In the genomic region with DNA sequence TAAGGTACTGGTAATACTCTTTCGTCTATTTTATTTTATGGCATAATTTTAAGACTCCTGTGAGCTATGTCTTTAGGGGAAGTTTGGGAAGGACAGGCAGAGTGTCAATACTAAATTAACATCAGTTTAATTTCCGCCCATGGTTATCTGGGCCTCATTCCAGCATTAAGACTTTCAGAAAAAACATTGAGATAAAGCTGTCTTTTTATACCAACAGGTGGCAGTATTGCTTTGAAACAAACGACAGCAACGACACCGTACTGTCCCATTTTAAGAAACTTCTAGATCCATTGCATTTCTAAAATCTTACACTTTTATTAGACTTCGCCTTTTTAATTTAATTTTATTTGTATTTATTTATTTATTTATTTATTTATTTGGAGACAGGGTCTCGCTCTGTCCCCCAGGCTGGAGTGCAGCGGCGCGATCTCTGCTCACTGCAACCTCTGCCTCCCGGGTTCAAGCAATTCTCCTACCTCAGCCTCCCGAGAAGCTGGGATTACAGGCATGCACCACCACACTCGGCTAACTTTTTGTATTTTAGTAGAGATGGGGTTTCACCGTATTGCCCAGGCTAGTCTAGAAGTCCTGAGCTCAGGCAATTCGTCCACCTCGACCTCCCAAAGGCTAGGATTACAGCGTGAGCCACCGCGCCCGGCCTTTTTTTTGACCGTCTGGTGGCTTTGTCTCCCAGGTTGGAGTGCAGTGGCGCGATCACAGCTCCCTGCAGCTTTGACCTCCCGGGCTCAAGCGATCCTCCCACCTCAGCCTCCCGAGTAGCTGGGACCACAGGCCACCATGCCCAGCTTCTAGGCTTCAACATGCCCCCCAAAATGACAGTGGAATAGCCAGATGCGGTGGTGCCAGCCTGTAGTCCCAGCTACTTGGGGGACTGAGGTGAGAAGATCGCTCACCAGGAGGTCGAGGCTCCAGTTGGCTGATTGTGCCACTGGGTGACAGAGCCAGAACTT, we compare ENCODE assay signal across 1 cellular context.
A peak's percentile ranks its signal among the peaks of the same experiment; 100 is the strongest.
TF ChIP-seq lines count a peak whose summit lies in the region.

No MANE protein-coding gene starts in this region.

TF ChIP-seq in K562, 482 proteins besides CTCF, POLR2A, EP300 and RAD21 (continued from another document and continues in another):
- TF ChIP-seq, protein P1, sequence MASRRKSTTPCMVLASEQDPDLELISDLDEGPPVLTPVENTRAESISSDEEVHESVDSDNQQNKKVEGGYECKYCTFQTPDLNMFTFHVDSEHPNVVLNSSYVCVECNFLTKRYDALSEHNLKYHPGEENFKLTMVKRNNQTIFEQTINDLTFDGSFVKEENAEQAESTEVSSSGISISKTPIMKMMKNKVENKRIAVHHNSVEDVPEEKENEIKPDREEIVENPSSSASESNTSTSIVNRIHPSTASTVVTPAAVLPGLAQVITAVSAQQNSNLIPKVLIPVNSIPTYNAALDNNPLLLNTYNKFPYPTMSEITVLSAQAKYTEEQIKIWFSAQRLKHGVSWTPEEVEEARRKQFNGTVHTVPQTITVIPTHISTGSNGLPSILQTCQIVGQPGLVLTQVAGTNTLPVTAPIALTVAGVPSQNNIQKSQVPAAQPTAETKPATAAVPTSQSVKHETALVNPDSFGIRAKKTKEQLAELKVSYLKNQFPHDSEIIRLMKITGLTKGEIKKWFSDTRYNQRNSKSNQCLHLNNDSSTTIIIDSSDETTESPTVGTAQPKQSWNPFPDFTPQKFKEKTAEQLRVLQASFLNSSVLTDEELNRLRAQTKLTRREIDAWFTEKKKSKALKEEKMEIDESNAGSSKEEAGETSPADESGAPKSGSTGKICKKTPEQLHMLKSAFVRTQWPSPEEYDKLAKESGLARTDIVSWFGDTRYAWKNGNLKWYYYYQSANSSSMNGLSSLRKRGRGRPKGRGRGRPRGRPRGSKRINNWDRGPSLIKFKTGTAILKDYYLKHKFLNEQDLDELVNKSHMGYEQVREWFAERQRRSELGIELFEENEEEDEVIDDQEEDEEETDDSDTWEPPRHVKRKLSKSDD (conservative IDR thresholded peaks at IDR 0.05; ENCODE audit: low read length): no peak
- TF ChIP-seq ZBTB17 (CRISPR knock-in tag; IDR thresholded peaks at IDR 0.05): no peak
- no peak for TF ChIP-seq NR1H2 (CRISPR knock-in tag; IDR thresholded peaks at IDR 0.05)
- TF ChIP-seq NR4A1 (CRISPR knock-in tag; IDR thresholded peaks at IDR 0.05): no peak
- TF ChIP-seq NR4A1 (tag; IDR thresholded peaks at IDR 0.05): 0 out of 2 replicates have a peak, but pooled peaks have one; percentile 55
- TF ChIP-seq SMARCA5 (IDR thresholded peaks at IDR 0.05): no peak
- TF ChIP-seq, protein P2, sequence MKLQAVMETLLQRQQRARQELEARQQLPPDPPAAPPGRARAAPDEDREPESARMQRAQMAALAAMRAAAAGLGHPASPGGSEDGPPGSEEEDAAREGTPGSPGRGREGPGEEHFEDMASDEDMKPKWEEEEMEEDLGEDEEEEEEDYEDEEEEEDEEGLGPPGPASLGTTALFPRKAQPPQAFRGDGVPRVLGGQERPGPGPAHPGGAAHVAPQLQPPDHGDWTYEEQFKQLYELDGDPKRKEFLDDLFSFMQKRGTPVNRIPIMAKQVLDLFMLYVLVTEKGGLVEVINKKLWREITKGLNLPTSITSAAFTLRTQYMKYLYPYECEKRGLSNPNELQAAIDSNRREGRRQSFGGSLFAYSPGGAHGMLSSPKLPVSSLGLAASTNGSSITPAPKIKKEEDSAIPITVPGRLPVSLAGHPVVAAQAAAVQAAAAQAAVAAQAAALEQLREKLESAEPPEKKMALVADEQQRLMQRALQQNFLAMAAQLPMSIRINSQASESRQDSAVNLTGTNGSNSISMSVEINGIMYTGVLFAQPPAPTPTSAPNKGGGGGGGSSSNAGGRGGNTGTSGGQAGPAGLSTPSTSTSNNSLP (IDR thresholded peaks at IDR 0.05; ENCODE audit: borderline replicate concordance, low read depth, low read length): peak; percentile 97
- no peak for TF ChIP-seq GABPA (tag; conservative IDR thresholded peaks at IDR 0.05; ENCODE audit: low read depth)
- TF ChIP-seq, protein P3, sequence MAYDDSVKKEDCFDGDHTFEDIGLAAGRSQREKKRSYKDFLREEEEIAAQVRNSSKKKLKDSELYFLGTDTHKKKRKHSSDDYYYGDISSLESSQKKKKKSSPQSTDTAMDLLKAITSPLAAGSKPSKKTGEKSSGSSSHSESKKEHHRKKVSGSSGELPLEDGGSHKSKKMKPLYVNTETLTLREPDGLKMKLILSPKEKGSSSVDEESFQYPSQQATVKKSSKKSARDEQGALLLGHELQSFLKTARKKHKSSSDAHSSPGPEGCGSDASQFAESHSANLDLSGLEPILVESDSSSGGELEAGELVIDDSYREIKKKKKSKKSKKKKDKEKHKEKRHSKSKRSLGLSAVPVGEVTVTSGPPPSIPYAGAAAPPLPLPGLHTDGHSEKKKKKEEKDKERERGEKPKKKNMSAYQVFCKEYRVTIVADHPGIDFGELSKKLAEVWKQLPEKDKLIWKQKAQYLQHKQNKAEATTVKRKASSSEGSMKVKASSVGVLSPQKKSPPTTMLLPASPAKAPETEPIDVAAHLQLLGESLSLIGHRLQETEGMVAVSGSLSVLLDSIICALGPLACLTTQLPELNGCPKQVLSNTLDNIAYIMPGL (CRISPR knock-in tag; IDR thresholded peaks at IDR 0.05): no peak
- TF ChIP-seq KDM1A (IDR thresholded peaks at IDR 0.05): peak in 1 of 2 experiments; percentile 51; a peak in 2 of 4 replicates
- TF ChIP-seq, protein P4, sequence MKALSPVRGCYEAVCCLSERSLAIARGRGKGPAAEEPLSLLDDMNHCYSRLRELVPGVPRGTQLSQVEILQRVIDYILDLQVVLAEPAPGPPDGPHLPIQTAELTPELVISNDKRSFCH (CRISPR knock-in tag; IDR thresholded peaks at IDR 0.05): no peak
- TF ChIP-seq, protein P4 (tag; IDR thresholded peaks at IDR 0.05): peak; percentile 59; the same call in 1 of the 2 replicates
- TF ChIP-seq ZNF695 (CRISPR knock-in tag; IDR thresholded peaks at IDR 0.05): no peak
- TF ChIP-seq, protein P5, sequence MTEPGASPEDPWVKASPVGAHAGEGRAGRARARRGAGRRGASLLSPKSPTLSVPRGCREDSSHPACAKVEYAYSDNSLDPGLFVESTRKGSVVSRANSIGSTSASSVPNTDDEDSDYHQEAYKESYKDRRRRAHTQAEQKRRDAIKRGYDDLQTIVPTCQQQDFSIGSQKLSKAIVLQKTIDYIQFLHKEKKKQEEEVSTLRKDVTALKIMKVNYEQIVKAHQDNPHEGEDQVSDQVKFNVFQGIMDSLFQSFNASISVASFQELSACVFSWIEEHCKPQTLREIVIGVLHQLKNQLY (CRISPR knock-in tag; conservative IDR thresholded peaks at IDR 0.05): no peak
- peak; percentile 42 for TF ChIP-seq RBBP5 (IDR thresholded peaks at IDR 0.05; ENCODE audit: borderline replicate concordance, insufficient read depth, low read length, poor library complexity, severe bottlenecking)
- no peak for TF ChIP-seq ZFP36 (IDR thresholded peaks at IDR 0.05; ENCODE audit: low read depth, low read length, partially characterized antibody)
- TF ChIP-seq NFE2L1 (tag; IDR thresholded peaks at IDR 0.05; ENCODE audit: borderline replicate concordance, low read depth): no peak
- TF ChIP-seq NFRKB (IDR thresholded peaks at IDR 0.05; ENCODE audit: low read depth): 0 out of 2 replicates have a peak, but pooled peaks have one; percentile 30
- TF ChIP-seq, protein P6, sequence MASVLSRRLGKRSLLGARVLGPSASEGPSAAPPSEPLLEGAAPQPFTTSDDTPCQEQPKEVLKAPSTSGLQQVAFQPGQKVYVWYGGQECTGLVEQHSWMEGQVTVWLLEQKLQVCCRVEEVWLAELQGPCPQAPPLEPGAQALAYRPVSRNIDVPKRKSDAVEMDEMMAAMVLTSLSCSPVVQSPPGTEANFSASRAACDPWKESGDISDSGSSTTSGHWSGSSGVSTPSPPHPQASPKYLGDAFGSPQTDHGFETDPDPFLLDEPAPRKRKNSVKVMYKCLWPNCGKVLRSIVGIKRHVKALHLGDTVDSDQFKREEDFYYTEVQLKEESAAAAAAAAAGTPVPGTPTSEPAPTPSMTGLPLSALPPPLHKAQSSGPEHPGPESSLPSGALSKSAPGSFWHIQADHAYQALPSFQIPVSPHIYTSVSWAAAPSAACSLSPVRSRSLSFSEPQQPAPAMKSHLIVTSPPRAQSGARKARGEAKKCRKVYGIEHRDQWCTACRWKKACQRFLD (CRISPR knock-in tag; IDR thresholded peaks at IDR 0.05): no peak
- peak; percentile 63; the same call in 1 of the 2 replicates for TF ChIP-seq MTA3 (IDR thresholded peaks at IDR 0.05; ENCODE audit: borderline replicate concordance)
- no peak for TF ChIP-seq ZNF830 (CRISPR knock-in tag; IDR thresholded peaks at IDR 0.05)
- TF ChIP-seq HDGF (IDR thresholded peaks at IDR 0.05): peak; percentile 42; the same call in 1 of the 2 replicates
- TF ChIP-seq, protein P7, sequence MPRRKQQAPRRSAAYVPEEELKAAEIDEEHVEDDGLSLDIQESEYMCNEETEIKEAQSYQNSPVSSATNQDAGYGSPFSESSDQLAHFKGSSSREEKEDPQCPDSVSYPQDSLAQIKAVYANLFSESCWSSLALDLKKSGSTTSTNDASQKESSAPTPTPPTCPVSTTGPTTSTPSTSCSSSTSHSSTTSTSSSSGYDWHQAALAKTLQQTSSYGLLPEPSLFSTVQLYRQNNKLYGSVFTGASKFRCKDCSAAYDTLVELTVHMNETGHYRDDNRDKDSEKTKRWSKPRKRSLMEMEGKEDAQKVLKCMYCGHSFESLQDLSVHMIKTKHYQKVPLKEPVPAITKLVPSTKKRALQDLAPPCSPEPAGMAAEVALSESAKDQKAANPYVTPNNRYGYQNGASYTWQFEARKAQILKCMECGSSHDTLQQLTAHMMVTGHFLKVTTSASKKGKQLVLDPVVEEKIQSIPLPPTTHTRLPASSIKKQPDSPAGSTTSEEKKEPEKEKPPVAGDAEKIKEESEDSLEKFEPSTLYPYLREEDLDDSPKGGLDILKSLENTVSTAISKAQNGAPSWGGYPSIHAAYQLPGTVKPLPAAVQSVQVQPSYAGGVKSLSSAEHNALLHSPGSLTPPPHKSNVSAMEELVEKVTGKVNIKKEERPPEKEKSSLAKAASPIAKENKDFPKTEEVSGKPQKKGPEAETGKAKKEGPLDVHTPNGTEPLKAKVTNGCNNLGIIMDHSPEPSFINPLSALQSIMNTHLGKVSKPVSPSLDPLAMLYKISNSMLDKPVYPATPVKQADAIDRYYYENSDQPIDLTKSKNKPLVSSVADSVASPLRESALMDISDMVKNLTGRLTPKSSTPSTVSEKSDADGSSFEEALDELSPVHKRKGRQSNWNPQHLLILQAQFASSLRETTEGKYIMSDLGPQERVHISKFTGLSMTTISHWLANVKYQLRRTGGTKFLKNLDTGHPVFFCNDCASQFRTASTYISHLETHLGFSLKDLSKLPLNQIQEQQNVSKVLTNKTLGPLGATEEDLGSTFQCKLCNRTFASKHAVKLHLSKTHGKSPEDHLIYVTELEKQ (CRISPR knock-in tag; IDR thresholded peaks at IDR 0.05): no peak
- TF ChIP-seq, protein P8, sequence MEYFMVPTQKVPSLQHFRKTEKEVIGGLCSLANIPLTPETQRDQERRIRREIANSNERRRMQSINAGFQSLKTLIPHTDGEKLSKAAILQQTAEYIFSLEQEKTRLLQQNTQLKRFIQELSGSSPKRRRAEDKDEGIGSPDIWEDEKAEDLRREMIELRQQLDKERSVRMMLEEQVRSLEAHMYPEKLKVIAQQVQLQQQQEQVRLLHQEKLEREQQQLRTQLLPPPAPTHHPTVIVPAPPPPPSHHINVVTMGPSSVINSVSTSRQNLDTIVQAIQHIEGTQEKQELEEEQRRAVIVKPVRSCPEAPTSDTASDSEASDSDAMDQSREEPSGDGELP (CRISPR knock-in tag; IDR thresholded peaks at IDR 0.05; ENCODE audit: borderline replicate concordance): peak; percentile 44; the same call in 1 of the 2 replicates
- TF ChIP-seq, protein P9, sequence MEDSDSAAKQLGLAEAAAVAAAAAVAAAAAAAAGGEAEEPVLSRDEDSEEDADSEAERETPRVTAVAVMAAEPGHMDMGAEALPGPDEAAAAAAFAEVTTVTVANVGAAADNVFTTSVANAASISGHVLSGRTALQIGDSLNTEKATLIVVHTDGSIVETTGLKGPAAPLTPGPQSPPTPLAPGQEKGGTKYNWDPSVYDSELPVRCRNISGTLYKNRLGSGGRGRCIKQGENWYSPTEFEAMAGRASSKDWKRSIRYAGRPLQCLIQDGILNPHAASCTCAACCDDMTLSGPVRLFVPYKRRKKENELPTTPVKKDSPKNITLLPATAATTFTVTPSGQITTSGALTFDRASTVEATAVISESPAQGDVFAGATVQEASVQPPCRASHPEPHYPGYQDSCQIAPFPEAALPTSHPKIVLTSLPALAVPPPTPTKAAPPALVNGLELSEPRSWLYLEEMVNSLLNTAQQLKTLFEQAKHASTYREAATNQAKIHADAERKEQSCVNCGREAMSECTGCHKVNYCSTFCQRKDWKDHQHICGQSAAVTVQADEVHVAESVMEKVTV (CRISPR knock-in tag; IDR thresholded peaks at IDR 0.05): 0 out of 2 replicates have a peak, but pooled peaks have one; percentile 33
- 0 out of 2 replicates have a peak, but pooled peaks have one; percentile 46 for TF ChIP-seq ZNF12 (CRISPR knock-in tag; IDR thresholded peaks at IDR 0.05)
- TF ChIP-seq, protein P10, sequence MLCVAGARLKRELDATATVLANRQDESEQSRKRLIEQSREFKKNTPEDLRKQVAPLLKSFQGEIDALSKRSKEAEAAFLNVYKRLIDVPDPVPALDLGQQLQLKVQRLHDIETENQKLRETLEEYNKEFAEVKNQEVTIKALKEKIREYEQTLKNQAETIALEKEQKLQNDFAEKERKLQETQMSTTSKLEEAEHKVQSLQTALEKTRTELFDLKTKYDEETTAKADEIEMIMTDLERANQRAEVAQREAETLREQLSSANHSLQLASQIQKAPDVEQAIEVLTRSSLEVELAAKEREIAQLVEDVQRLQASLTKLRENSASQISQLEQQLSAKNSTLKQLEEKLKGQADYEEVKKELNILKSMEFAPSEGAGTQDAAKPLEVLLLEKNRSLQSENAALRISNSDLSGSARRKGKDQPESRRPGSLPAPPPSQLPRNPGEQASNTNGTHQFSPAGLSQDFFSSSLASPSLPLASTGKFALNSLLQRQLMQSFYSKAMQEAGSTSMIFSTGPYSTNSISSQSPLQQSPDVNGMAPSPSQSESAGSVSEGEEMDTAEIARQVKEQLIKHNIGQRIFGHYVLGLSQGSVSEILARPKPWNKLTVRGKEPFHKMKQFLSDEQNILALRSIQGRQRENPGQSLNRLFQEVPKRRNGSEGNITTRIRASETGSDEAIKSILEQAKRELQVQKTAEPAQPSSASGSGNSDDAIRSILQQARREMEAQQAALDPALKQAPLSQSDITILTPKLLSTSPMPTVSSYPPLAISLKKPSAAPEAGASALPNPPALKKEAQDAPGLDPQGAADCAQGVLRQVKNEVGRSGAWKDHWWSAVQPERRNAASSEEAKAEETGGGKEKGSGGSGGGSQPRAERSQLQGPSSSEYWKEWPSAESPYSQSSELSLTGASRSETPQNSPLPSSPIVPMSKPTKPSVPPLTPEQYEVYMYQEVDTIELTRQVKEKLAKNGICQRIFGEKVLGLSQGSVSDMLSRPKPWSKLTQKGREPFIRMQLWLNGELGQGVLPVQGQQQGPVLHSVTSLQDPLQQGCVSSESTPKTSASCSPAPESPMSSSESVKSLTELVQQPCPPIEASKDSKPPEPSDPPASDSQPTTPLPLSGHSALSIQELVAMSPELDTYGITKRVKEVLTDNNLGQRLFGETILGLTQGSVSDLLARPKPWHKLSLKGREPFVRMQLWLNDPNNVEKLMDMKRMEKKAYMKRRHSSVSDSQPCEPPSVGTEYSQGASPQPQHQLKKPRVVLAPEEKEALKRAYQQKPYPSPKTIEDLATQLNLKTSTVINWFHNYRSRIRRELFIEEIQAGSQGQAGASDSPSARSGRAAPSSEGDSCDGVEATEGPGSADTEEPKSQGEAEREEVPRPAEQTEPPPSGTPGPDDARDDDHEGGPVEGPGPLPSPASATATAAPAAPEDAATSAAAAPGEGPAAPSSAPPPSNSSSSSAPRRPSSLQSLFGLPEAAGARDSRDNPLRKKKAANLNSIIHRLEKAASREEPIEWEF (CRISPR knock-in tag; IDR thresholded peaks at IDR 0.05): no peak
- 0 out of 2 replicates have a peak, but pooled peaks have one; percentile 28 for TF ChIP-seq NR2C1 (IDR thresholded peaks at IDR 0.05)
- TF ChIP-seq NR2C1 (tag; IDR thresholded peaks at IDR 0.05): 0 out of 2 replicates have a peak, but pooled peaks have one; percentile 7
